Comparison of ENCODE assay signal across 9 cellular contexts in the genomic region with DNA sequence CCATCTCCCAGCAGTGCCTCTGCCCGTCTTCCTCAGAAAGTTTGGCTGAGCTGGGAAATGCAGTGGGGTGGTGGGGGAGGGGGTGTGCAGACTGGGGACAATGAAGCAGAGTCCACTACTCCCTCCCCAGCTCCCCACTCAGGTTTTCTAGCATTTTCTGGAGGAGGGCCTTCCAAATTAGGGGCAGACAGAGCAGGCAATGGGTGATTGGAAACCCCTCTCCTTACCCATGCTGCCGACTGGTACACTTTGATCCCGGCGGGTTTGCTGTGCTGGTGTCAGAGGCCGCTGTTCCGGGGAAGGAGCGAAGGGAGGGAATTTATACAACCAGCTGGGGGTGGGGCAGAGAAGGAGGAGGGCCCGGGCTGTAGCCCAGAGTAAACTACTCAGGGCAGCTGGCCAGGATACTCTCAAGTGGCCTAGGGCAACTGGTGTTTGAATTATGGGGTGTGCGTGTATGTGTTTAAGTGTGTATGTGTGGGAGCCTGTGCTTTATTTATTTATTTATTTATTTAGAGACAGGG. TPM values are rescaled to one million over a fixed set of nuclear protein-coding genes. Genes with fewer than 3 reads are reported as not detected.
A peak's percentile ranks its signal among the peaks of the same experiment; 100 is the strongest.
DNase-seq lines count a peak whose midpoint lies in the region; ATAC-seq and TF ChIP-seq lines count a peak whose summit lies in the region.
"Had no signal": no experiment of that assay in that cellular context is flagged by ENCODE, and none has a peak within 500 bp of the region (broad histone marks: within the 10 kb centered on the region; RNA-seq: fewer than 3 reads in every experiment).

A gene (minus strand): TSS at position 295 of the 524 bp plus-strand sequence. CDS start 64 bp downstream, at position 231.

- peak; percentile 86 for DNase-seq in LNCaP clone FGC (ENCODE audit: low read depth)
- peak; percentile 86 for DNase-seq in cardiac septum (ENCODE audit: low spot score)
- DNase-seq in posterior cingulate gyrus, result peak; percentile 17 to 90 (median 45)
- DNase-seq in GOT3 (lab: John Stamatoyannopoulos, UW), result no peak
- no peak for DNase-seq in activated CD4-positive, alpha-beta T cell treated with anti-CD3 and anti-CD28 coated beads, Interleukin-2, amount 50 U/mL, for 48 hours

- intact Hi-C loops in cardiac septum (cut with DNase I) (no loop called here), posterior cingulate gyrus (cut with DNase I) (no loop called here)

- TF ChIP-seq CTCF in LNCaP clone FGC (IDR thresholded peaks at IDR 0.05; ENCODE audit: control insufficient read depth, extremely low read depth, insufficient read depth), result no peak

- peak within 1 kb of the TSS; percentile 86 for H3K4me3 ChIP-seq in LNCaP clone FGC (ENCODE audit: low read depth, low read length)

- WGBS in adipose tissue, 3 donors, result 7 to 41% (median 30%) methylated on average over 9 of the region's 9 CpGs

- no peak for ATAC-seq in HG02798 (IDR thresholded peaks at IDR 0.05; ENCODE audit: poor library complexity, unreplicated experiment)
- no peak for ATAC-seq in GM19455 (IDR thresholded peaks at IDR 0.05; ENCODE audit: unreplicated experiment)

- no peak within 1 kb of the TSS for H3K27ac ChIP-seq in adipose tissue (ENCODE audit: low read depth, low read length)

RNA-seq across cellular contexts. Expression of the gene that starts here (rescaled TPM):
- 100 to 1,000 TPM in 2 of 3 donors, 10 to 100 TPM in 1; 36.3 to 141 (median 141) TPM for polyA plus RNA-seq in adipose tissue
- total RNA-seq in cardiac septum, result 21.2 TPM
- total RNA-seq: T-helper 2 cell treated with Interferon-gamma antibody and Interleukin-4, amounts not matched to agents 100 ng/mL and 5 ng/mL, for 36 hours had no signal

Comparison
In these comparisons a context has a peak if more than half of its experiments do, and no peak if none do; other contexts are left out.
1. DNase-seq: peak in LNCaP clone FGC (single experiment), cardiac septum (single experiment) and posterior cingulate gyrus (10 of 10); none in GOT3 (single experiment) and activated CD4-positive, alpha-beta T cell treated with anti-CD3 and anti-CD28 coated beads, Interleukin-2, amount 50 U/mL, for 48 hours (0 of 2).